ENCODE assay signal across 15 cellular contexts in the genomic region with DNA sequence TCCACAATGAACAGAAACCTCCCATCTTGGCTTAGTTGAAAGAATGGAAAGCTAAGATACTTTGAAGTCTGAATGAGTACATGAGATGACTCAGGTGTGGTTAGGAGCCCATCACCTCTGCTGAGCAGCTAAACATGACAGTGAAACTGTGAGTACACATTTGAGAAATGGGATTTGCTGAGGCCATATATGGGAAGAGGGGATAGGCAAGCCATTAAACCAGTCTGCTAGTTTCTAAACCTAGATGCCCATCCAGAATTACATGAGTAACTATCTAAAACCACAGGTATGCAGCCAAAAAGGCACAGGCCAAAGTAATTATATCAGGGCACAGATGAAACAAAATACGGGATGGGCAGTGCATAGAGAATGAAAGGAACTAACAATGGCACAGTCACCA. TPM values are rescaled to one million over a fixed set of nuclear protein-coding genes. Genes with fewer than 3 reads are reported as not detected.
DNase-seq lines count a peak whose midpoint lies in the region; ATAC-seq, FAIRE-seq and TF ChIP-seq lines count a peak whose summit lies in the region.
"Had no signal": no experiment of that assay in that cellular context is flagged by ENCODE, and none has a peak within 500 bp of the region (broad histone marks: within the 10 kb centered on the region; RNA-seq: fewer than 3 reads in every experiment).

No MANE protein-coding gene starts in this region.

- no peak for FAIRE-seq in pancreas (lab: Jason Lieb, UNC)
- FAIRE-seq: A549, islet of Langerhans had no signal

- no peaks in the 10 kb centered on the region for H3K27me3 ChIP-seq in pancreas

- no peaks in the 10 kb centered on the region for H3K36me3 ChIP-seq in pancreas
- H3K36me3 ChIP-seq: transverse colon had no signal

- 0 to 4% methylated on average over 1 of the region's 1 CpG for WGBS in pancreas, 2 donors

- H3K4me3 ChIP-seq in pancreas, result no peak overlapping the region
- H3K4me3 ChIP-seq: A549, transverse colon had no signal

- ATAC-seq in HG02588 (IDR thresholded peaks at IDR 0.05; ENCODE audit: unreplicated experiment) (peak; percentile 49), pancreas (no peak), HG03135 (IDR thresholded peaks at IDR 0.05; ENCODE audit: unreplicated experiment) (no peak), HG02763 (IDR thresholded peaks at IDR 0.05; ENCODE audit: unreplicated experiment) (no peak)
- ATAC-seq: A549 had no signal

- no peak for TF ChIP-seq CTCF in pancreas (IDR thresholded peaks at IDR 0.05)

- H3K27ac ChIP-seq in pancreas, result no peak overlapping the region
- H3K27ac ChIP-seq: A549, transverse colon had no signal

- H3K4me1 ChIP-seq in pancreas, result no peaks in the 10 kb centered on the region
- H3K4me1 ChIP-seq: A549, transverse colon had no signal

- DNase-seq in activated CD4-positive, alpha-beta T cell treated with anti-CD3 and anti-CD28 coated beads for 48 hours, result peak; percentile 19
- DNase-seq in activated CD4-positive, alpha-beta T cell treated with anti-CD3 and anti-CD28 coated beads, Interleukin-2, amount 50 U/mL, for 48 hours, result no peak
- DNase-seq in M059J (ENCODE audit: low read depth) (peak; percentile 61), kidney glomerular epithelial cell (lab: John Stamatoyannopoulos, UW) (peak; percentile 46), pancreas (no peak)
- DNase-seq: COR-L47, dermis blood vessel endothelial cell, NCI-H1930, transverse colon had no signal

- H3K9me3 ChIP-seq in pancreas, result no peaks in the 10 kb centered on the region
- H3K9me3 ChIP-seq: A549, transverse colon had no signal

- intact Hi-C loops in pancreas (cut with DNase I), result no loop called here

RNA-seq across cellular contexts. Expression of a gene that starts 41.2 kb away (rescaled TPM):
- total RNA-seq in M059J (2014; rRNA removed; shearing (Covaris generic)), result 0.10 TPM in 1 of 2 replicates, not detected in the other
- under 1 TPM in 1 of 6 donors, not detected in 5; 0.25 TPM for total RNA-seq in pancreas
- polyA plus RNA-seq in pancreas, result not detected
- total RNA-seq: dermis blood vessel endothelial cell, fibroblast of villous mesenchyme, transverse colon had no signal
- polyA plus RNA-seq: A549 had no signal

Comparison
In these comparisons a context has a peak if more than half of its experiments do, and no peak if none do; other contexts are left out.
1. DNase-seq: peak in activated CD4-positive, alpha-beta T cell treated with anti-CD3 and anti-CD28 coated beads for 48 hours (single experiment), M059J (single experiment) and kidney glomerular epithelial cell (single experiment); none in activated CD4-positive, alpha-beta T cell treated with anti-CD3 and anti-CD28 coated beads, Interleukin-2, amount 50 U/mL, for 48 hours (0 of 2) and pancreas (0 of 6).